Comparison of ENCODE assay signal across 1 cellular context in the genomic region with DNA sequence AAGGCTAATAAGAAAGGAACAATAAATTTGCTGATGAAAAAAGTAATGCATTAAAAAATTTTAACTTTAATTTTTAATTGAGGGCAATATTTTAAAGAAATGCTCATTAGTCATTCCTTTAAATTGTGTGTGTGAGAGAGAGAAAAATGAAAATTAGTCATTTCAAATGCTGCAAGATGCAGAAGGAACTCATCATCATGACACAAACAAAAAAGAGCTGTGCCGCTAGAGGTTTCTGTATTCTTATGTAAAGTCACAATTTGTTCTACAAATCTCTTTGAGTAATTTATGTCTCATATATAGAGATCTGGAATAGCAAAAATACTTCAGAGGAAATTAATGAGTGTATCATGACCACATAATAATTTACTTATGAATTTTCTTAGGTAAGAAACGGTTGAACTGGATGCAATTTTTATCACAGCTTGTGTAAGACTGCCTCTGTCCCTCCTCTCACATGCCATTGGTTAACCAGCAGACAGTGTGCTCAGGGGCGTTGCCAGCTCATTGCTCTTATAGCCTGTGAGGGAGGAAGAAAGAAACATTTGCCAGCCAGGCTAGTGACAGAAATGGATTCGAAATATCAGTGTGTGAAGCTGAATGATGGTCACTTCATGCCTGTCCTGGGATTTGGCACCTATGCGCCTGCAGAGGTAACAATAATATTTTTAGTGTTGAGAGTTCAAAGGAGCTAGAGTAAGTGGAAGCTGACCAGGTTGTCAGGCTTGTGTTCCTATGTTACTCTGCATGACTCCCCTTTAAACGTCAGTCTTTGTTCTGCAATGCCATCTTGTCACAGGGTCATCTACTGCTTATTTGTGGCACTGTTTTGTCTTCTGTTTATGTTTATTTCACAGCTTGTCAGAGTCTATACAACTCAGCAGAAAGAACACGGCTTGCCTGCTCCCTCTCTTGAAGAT.
TF ChIP-seq lines count a peak whose summit lies in the region.

TSS of gene AKR1C1 (plus strand) at position 540 of the 920 bp plus-strand sequence. CDS start at position 570, 30 bp downstream.

TF ChIP-seq in HepG2, 621 proteins besides CTCF, POLR2A, EP300 and RAD21 (continued from another document):
- TF ChIP-seq, protein P1, sequence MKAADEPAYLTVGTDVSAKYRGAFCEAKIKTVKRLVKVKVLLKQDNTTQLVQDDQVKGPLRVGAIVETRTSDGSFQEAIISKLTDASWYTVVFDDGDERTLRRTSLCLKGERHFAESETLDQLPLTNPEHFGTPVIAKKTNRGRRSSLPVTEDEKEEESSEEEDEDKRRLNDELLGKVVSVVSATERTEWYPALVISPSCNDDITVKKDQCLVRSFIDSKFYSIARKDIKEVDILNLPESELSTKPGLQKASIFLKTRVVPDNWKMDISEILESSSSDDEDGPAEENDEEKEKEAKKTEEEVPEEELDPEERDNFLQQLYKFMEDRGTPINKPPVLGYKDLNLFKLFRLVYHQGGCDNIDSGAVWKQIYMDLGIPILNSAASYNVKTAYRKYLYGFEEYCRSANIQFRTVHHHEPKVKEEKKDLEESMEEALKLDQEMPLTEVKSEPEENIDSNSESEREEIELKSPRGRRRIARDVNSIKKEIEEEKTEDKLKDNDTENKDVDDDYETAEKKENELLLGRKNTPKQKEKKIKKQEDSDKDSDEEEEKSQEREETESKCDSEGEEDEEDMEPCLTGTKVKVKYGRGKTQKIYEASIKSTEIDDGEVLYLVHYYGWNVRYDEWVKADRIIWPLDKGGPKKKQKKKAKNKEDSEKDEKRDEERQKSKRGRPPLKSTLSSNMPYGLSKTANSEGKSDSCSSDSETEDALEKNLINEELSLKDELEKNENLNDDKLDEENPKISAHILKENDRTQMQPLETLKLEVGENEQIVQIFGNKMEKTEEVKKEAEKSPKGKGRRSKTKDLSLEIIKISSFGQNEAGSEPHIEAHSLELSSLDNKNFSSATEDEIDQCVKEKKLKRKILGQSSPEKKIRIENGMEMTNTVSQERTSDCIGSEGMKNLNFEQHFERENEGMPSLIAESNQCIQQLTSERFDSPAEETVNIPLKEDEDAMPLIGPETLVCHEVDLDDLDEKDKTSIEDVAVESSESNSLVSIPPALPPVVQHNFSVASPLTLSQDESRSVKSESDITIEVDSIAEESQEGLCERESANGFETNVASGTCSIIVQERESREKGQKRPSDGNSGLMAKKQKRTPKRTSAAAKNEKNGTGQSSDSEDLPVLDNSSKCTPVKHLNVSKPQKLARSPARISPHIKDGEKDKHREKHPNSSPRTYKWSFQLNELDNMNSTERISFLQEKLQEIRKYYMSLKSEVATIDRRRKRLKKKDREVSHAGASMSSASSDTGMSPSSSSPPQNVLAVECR (CRISPR knock-in tag; IDR thresholded peaks at IDR 0.05; ENCODE audit: borderline replicate concordance), result peak; percentile 43; the same call in 1 of the 2 replicates
- TF ChIP-seq SAP130 (CRISPR knock-in tag; IDR thresholded peaks at IDR 0.05; ENCODE audit: low read depth), result peak; percentile 80
- TF ChIP-seq GTF2F1 (IDR thresholded peaks at IDR 0.05; ENCODE audit: low read length), result peak; percentile 75; the same call in 1 of the 2 replicates
- peak; percentile 86 for TF ChIP-seq POLR2AphosphoS5 (IDR thresholded peaks at IDR 0.05; ENCODE audit: low read depth, low read length)
- TF ChIP-seq POGZ (CRISPR knock-in tag; IDR thresholded peaks at IDR 0.05), result peak; percentile 60; the same call in 1 of the 2 replicates
- TF ChIP-seq ELF3 (CRISPR knock-in tag; IDR thresholded peaks at IDR 0.05), result peak; percentile 81
- TF ChIP-seq, protein P2, sequence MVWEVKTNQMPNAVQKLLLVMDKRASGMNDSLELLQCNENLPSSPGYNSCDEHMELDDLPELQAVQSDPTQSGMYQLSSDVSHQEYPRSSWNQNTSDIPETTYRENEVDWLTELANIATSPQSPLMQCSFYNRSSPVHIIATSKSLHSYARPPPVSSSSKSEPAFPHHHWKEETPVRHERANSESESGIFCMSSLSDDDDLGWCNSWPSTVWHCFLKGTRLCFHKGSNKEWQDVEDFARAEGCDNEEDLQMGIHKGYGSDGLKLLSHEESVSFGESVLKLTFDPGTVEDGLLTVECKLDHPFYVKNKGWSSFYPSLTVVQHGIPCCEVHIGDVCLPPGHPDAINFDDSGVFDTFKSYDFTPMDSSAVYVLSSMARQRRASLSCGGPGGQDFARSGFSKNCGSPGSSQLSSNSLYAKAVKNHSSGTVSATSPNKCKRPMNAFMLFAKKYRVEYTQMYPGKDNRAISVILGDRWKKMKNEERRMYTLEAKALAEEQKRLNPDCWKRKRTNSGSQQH (CRISPR knock-in tag; IDR thresholded peaks at IDR 0.05; ENCODE audit: low read depth), result 0 out of 2 replicates have a peak, but pooled peaks have one; percentile 40
- TF ChIP-seq SSRP1 (CRISPR knock-in tag; IDR thresholded peaks at IDR 0.05), result 0 out of 2 replicates have a peak, but pooled peaks have one; percentile 62
- TF ChIP-seq SALL1 (CRISPR knock-in tag; IDR thresholded peaks at IDR 0.05), result peak; percentile 19; the same call in 1 of the 2 replicates
- peak; percentile 95 for TF ChIP-seq DR1 (CRISPR knock-in tag; IDR thresholded peaks at IDR 0.05)
- TF ChIP-seq SIN3A (IDR thresholded peaks at IDR 0.05; ENCODE audit: borderline replicate concordance, low read depth, low read length), result peak; percentile 60; the same call in 1 of the 2 replicates
- peak; percentile 45; the same call in 1 of the 2 replicates for TF ChIP-seq GATAD1 (CRISPR knock-in tag; IDR thresholded peaks at IDR 0.05)
- peak; percentile 99 for TF ChIP-seq DRAP1 (CRISPR knock-in tag; IDR thresholded peaks at IDR 0.05)
- TF ChIP-seq GATA4 (IDR thresholded peaks at IDR 0.05; ENCODE audit: borderline replicate concordance, low read depth), result peak; percentile 82
- TF ChIP-seq ZNF792 (CRISPR knock-in tag; IDR thresholded peaks at IDR 0.05), result 0 out of 2 replicates have a peak, but pooled peaks have one; percentile 28
- peak; percentile 75 for TF ChIP-seq HMGXB3 (CRISPR knock-in tag; IDR thresholded peaks at IDR 0.05; ENCODE audit: borderline replicate concordance)
- peak; percentile 54; the same call in 1 of the 2 replicates for TF ChIP-seq GATAD2A (CRISPR knock-in tag; IDR thresholded peaks at IDR 0.05)
- TF ChIP-seq CBX1 (IDR thresholded peaks at IDR 0.05; ENCODE audit: low read depth), result peak; percentile 70
- peak; percentile 37; the same call in 1 of the 2 replicates for TF ChIP-seq ZNF275 (CRISPR knock-in tag; IDR thresholded peaks at IDR 0.05; ENCODE audit: borderline replicate concordance)
- TF ChIP-seq THRA (CRISPR knock-in tag; IDR thresholded peaks at IDR 0.05; ENCODE audit: borderline replicate concordance), result 0 out of 2 replicates have a peak, but pooled peaks have one; percentile 35
- peak; percentile 19; the same call in 1 of the 2 replicates for TF ChIP-seq RARA (CRISPR knock-in tag; IDR thresholded peaks at IDR 0.05)
- TF ChIP-seq MIER3 (CRISPR knock-in tag; IDR thresholded peaks at IDR 0.05; ENCODE audit: borderline replicate concordance), result 0 out of 2 replicates have a peak, but pooled peaks have one; percentile 45
- peak; percentile 42; the same call in 1 of the 2 replicates for TF ChIP-seq ZSCAN9 (CRISPR knock-in tag; IDR thresholded peaks at IDR 0.05; ENCODE audit: borderline replicate concordance)
- TF ChIP-seq BORCS8-MEF2B (CRISPR knock-in tag; IDR thresholded peaks at IDR 0.05), result 0 out of 2 replicates have a peak, but pooled peaks have one; percentile 27
- TF ChIP-seq, protein P3, sequence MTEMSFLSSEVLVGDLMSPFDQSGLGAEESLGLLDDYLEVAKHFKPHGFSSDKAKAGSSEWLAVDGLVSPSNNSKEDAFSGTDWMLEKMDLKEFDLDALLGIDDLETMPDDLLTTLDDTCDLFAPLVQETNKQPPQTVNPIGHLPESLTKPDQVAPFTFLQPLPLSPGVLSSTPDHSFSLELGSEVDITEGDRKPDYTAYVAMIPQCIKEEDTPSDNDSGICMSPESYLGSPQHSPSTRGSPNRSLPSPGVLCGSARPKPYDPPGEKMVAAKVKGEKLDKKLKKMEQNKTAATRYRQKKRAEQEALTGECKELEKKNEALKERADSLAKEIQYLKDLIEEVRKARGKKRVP (CRISPR knock-in tag; IDR thresholded peaks at IDR 0.05), result peak in 1 of 2 experiments; percentile 45; a peak in 1 of 4 replicates
- TF ChIP-seq DNMT3B (CRISPR knock-in tag; conservative IDR thresholded peaks at IDR 0.05), result 0 out of 2 replicates have a peak, but pooled peaks have one; percentile 51
- TF ChIP-seq CEBPG (CRISPR knock-in tag; IDR thresholded peaks at IDR 0.05), result 0 out of 2 replicates have a peak, but pooled peaks have one; percentile 6
- TF ChIP-seq PHF8 (CRISPR knock-in tag; IDR thresholded peaks at IDR 0.05), result peak; percentile 27; the same call in 1 of the 2 replicates
- TF ChIP-seq SATB2 (CRISPR knock-in tag; IDR thresholded peaks at IDR 0.05), result 0 out of 2 replicates have a peak, but pooled peaks have one; percentile 50
